ENCODE assay signal across 11 cellular contexts in the genomic region with DNA sequence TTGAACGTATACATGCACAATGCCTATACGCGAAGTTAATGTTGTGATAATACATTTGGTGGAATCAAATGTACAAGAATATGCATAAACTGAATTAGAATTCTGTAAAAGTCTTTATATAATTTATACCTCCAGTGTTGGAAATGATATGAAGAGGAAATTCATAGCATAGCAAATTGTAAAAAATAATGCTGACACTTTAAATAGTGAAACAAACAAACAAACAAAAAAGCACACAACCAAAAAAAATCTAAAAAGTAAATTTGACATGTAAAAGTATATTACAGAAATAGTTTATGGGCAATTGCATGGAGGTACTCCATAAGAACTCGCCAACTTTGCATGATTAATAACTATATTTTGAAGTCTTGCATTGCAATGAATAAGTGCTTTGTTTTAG.
"Had no signal": no experiment of that assay in that cellular context is flagged by ENCODE, and none has a peak within 500 bp of the region (broad histone marks: within the 10 kb centered on the region; RNA-seq: fewer than 3 reads in every experiment).

No MANE protein-coding gene starts in this region.

- ATAC-seq: GM23338, HCT116 had no signal

- H3K9me3 ChIP-seq: HAP-1 had no signal

- H2AFZ ChIP-seq: GM23248, GM23338 had no signal

- H3K36me3 ChIP-seq: HAP-1 had no signal

- H3K4me1 ChIP-seq: HAP-1 had no signal

- DNase-seq: GM23248, GOT3, H7, H9, HCEC 1CT, HFFc6 had no signal

- H3K9ac ChIP-seq: GM23248 had no signal

- FAIRE-seq: H1, H54 had no signal

- H3K4me3 ChIP-seq: GM23248, GM23338, HAP-1 had no signal

- H3K4me2 ChIP-seq: GM23338 had no signal

- H3K27ac ChIP-seq: GM23248 had no signal
